13 cellular contexts compared by ENCODE assay signal in genomic region chr1:64901663-64902062, GRCh38.
"Had no signal": no experiment of that assay in that cellular context is flagged by ENCODE, and none has a peak within 500 bp of the region (broad histone marks: within the 10 kb centered on the region; RNA-seq: fewer than 3 reads in every experiment).

No MANE protein-coding gene starts in this region.

- H3K27ac Mint-ChIP-seq: activated CD4-positive, alpha-beta memory T cell treated with anti-CD3 and anti-CD28 coated beads for 36 hours; activated CD8-positive, alpha-beta memory T cell treated with anti-CD3 and anti-CD28 coated beads, Interleukin-2, amount 10 ng/mL, durations not matched to agents 7 days and 5 days; activated naive CD4-positive, alpha-beta T cell treated with anti-CD3 and anti-CD28 coated beads, Interleukin-2, amount 50 U/mL, for 72 hours had no signal

- H3K36me3 Mint-ChIP-seq: activated CD4-positive, alpha-beta memory T cell treated with anti-CD3 and anti-CD28 coated beads for 36 hours had no signal

- H3K27me3 Mint-ChIP-seq: activated CD4-positive, alpha-beta memory T cell treated with anti-CD3 and anti-CD28 coated beads for 36 hours; activated CD8-positive, alpha-beta memory T cell treated with anti-CD3 and anti-CD28 coated beads, Interleukin-2, amount 10 ng/mL, durations not matched to agents 7 days and 5 days had no signal

- FAIRE-seq: colon had no signal

- H3K27me3 ChIP-seq: right lobe of liver, upper lobe of right lung had no signal

- H3K36me3 ChIP-seq: right lobe of liver, thoracic aorta, upper lobe of right lung had no signal

- DNase-seq: activated CD4-positive, alpha-beta memory T cell treated with anti-CD3 and anti-CD28 coated beads for 36 hours; activated CD4-positive, alpha-beta T cell treated with anti-CD3 and anti-CD28 coated beads for 1 hour; activated CD8-positive, alpha-beta memory T cell treated with anti-CD3 and anti-CD28 coated beads, Interleukin-2, amount 10 ng/mL, durations not matched to agents 7 days and 5 days; activated gamma-delta T cell; activated T-cell treated with anti-CD3 and anti-CD28 coated beads, Interleukin-2, amount 50 U/mL, for 4 hours; foreskin melanocyte; right lobe of liver; T-helper 1 cell; upper lobe of right lung had no signal

- ATAC-seq: activated CD8-positive, alpha-beta memory T cell treated with anti-CD3 and anti-CD28 coated beads, Interleukin-2, amount 10 ng/mL, durations not matched to agents 7 days and 5 days; activated naive CD4-positive, alpha-beta T cell treated with anti-CD3 and anti-CD28 coated beads, Interleukin-2, amount 50 U/mL, for 72 hours; activated T-cell treated with anti-CD3 and anti-CD28 coated beads, Interleukin-2, amount 50 U/mL, for 4 hours; right lobe of liver; upper lobe of right lung had no signal

- H3K4me3 ChIP-seq: right lobe of liver, thoracic aorta, upper lobe of right lung had no signal

- H3K9me3 Mint-ChIP-seq: activated CD4-positive, alpha-beta memory T cell treated with anti-CD3 and anti-CD28 coated beads for 36 hours; activated T-cell treated with anti-CD3 and anti-CD28 coated beads, Interleukin-2, amount 50 U/mL, for 4 hours had no signal

- H3K9me3 ChIP-seq: right lobe of liver, thoracic aorta, upper lobe of right lung had no signal

- H3K27ac ChIP-seq: right lobe of liver, thoracic aorta, upper lobe of right lung, VCaP had no signal

- H3K4me3 Mint-ChIP-seq: activated CD4-positive, alpha-beta memory T cell treated with anti-CD3 and anti-CD28 coated beads for 36 hours; activated CD8-positive, alpha-beta memory T cell treated with anti-CD3 and anti-CD28 coated beads, Interleukin-2, amount 10 ng/mL, durations not matched to agents 7 days and 5 days; activated T-cell treated with anti-CD3 and anti-CD28 coated beads, Interleukin-2, amount 50 U/mL, for 4 hours had no signal
